In genomic region chr7:90622670-90623069, GRCh38 we compare ENCODE assay signal across 25 cellular contexts. TPM values are rescaled to one million over a fixed set of nuclear protein-coding genes. Genes with fewer than 3 reads are reported as not detected.
A peak's percentile ranks its signal among the peaks of the same experiment; 100 is the strongest.
DNase-seq lines count a peak whose midpoint lies in the region; ATAC-seq, FAIRE-seq and TF ChIP-seq lines count a peak whose summit lies in the region.
"Had no signal": no experiment of that assay in that cellular context is flagged by ENCODE, and none has a peak within 500 bp of the region (broad histone marks: within the 10 kb centered on the region; RNA-seq: fewer than 3 reads in every experiment).

No MANE protein-coding gene starts in this region.

- POLR2A ChIA-PET in HEK293T (lab: Yijun Ruan, JAX), result no interaction called here

- no peaks in the 10 kb centered on the region for H3K27me3 Mint-ChIP-seq in stimulated activated memory B cell treated with anti-CD40 and anti-IgM and Interleukin-4, amounts not matched to agents 10 μg/mL and 1 μg/mL and 100 μg/mL, for 72 hours
- H3K27me3 Mint-ChIP-seq: CD4-positive, CD25-positive, alpha-beta regulatory T cell had no signal

- no peaks in the 10 kb centered on the region for H3K36me3 Mint-ChIP-seq in stimulated activated memory B cell treated with anti-CD40 and anti-IgM and Interleukin-4, amounts not matched to agents 10 μg/mL and 1 μg/mL and 100 μg/mL, for 72 hours
- H3K36me3 Mint-ChIP-seq: CD4-positive, CD25-positive, alpha-beta regulatory T cell had no signal

- CTCF ChIA-PET in HEK293T (lab: Yijun Ruan, JAX), result no interaction called here

- H3K4me3 ChIP-seq in SJCRH30, result no peak overlapping the region
- H3K4me3 ChIP-seq in iPS-20b (ENCODE audit: low read length), result 0 out of 2 replicates have a peak overlapping the region, but pooled peaks have one; percentile 23
- H3K4me3 ChIP-seq in kidney (ENCODE audit: low read length in 2 of 2), result no peak overlapping the region
- H3K4me3 ChIP-seq: A549, GM12878, GM23248, HAP-1, K562, Peyer's patch had no signal

- intact Hi-C loops in kidney (cut with DNase I), result no loop called here

- peaks cover 29% of the 10 kb centered on the region for H3K4me1 Mint-ChIP-seq in stimulated activated memory B cell treated with anti-CD40 and anti-IgM and Interleukin-4, amounts not matched to agents 10 μg/mL and 1 μg/mL and 100 μg/mL, for 72 hours

- no peaks in the 10 kb centered on the region for H3K9me3 Mint-ChIP-seq in stimulated activated memory B cell treated with anti-CD40 and anti-IgM and Interleukin-4, amounts not matched to agents 10 μg/mL and 1 μg/mL and 100 μg/mL, for 72 hours
- H3K9me3 Mint-ChIP-seq: T-helper 1 cell treated with Interleukin-12 subunit alpha and Interleukin-12 subunit beta and Interleukin-4 antibody, amounts not matched to agents 30 μg/mL and 1 μg/mL, for 36 hours had no signal

- FAIRE-seq in kidney (lab: Jason Lieb, UNC), result no peak
- FAIRE-seq: A549, GM12878, HepG2, K562 had no signal

- no peak for ATAC-seq in stimulated activated memory B cell treated with anti-CD40 and anti-IgM and Interleukin-4, amounts not matched to agents 10 μg/mL and 1 μg/mL and 100 μg/mL, for 72 hours
- ATAC-seq: A549, GM12878, HepG2, K562 had no signal

- TF ChIP-seq CTCF in kidney (IDR thresholded peaks at IDR 0.05; ENCODE audit: borderline replicate concordance, extremely low read depth, insufficient read depth), result no peak

- 0 out of 2 replicates have a peak overlapping the region, but pooled peaks have one; percentile 7 for H3K27ac ChIP-seq in SJCRH30
- H3K27ac ChIP-seq in iPS-20b (ENCODE audit: low read length), result no peak overlapping the region
- H3K27ac ChIP-seq in kidney (ENCODE audit: low read depth in 2 of 2, low read length in 2 of 2), result no peak overlapping the region
- H3K27ac ChIP-seq: A549, Peyer's patch had no signal

- H3K4me1 ChIP-seq in SJCRH30 (peaks cover 62% of the 10 kb centered on the region), iPS-20b (ENCODE audit: insufficient read depth, low read length) (peaks cover 53% of the 10 kb centered on the region), kidney (ENCODE audit: control insufficient read depth in 1 of 2, insufficient read depth in 1 of 2, low read depth in 1 of 2, low read length in 2 of 2) (peaks cover 4 to 20% of the 10 kb centered on the region in 2 donors)
- H3K4me1 ChIP-seq: A549, Peyer's patch had no signal

- peak overlapping the region; percentile 10 for H3K27ac Mint-ChIP-seq in stimulated activated memory B cell treated with anti-CD40 and anti-IgM and Interleukin-4, amounts not matched to agents 10 μg/mL and 1 μg/mL and 100 μg/mL, for 72 hours
- H3K27ac Mint-ChIP-seq: CD4-positive, CD25-positive, alpha-beta regulatory T cell; T-helper 1 cell treated with Interleukin-12 subunit alpha and Interleukin-12 subunit beta and Interleukin-4 antibody, amounts not matched to agents 30 μg/mL and 1 μg/mL, for 36 hours had no signal

- H3K36me3 ChIP-seq in SJCRH30 (peaks cover 2% of the 10 kb centered on the region), iPS-20b (ENCODE audit: insufficient read depth, low read depth, low read length) (no peaks in the 10 kb centered on the region), kidney (ENCODE audit: control insufficient read depth in 1 of 2, insufficient read depth in 2 of 2, low read length in 2 of 2) (no peaks in the 10 kb centered on the region)
- H3K36me3 ChIP-seq: HAP-1, Peyer's patch had no signal

- no peaks in the 10 kb centered on the region for H3K27me3 ChIP-seq in SJCRH30
- peaks cover 12% of the 10 kb centered on the region for H3K27me3 ChIP-seq in iPS-20b (ENCODE audit: insufficient read depth, low read length)
- H3K27me3 ChIP-seq: Peyer's patch had no signal

- H3K9me3 ChIP-seq in SJCRH30 (replicated peaks) (no peaks in the 10 kb centered on the region), iPS-20b (ENCODE audit: insufficient read depth, low read depth, low read length) (no peaks in the 10 kb centered on the region), kidney (ENCODE audit: control insufficient read depth in 1 of 2, low read length in 2 of 2) (no peaks in the 10 kb centered on the region)
- H3K9me3 ChIP-seq: A549, HAP-1, Peyer's patch had no signal

- H3K9ac ChIP-seq in iPS-20b (ENCODE audit: low read depth, low read length), result no peak overlapping the region
- H3K9ac ChIP-seq in kidney (ENCODE audit: low read length in 2 of 2), result no peak overlapping the region
- H3K9ac ChIP-seq: GM23248 had no signal

- H3K4me3 Mint-ChIP-seq in stimulated activated memory B cell treated with anti-CD40 and anti-IgM and Interleukin-4, amounts not matched to agents 10 μg/mL and 1 μg/mL and 100 μg/mL, for 72 hours, result no peak overlapping the region
- H3K4me3 Mint-ChIP-seq: CD4-positive, CD25-positive, alpha-beta regulatory T cell; T-helper 1 cell treated with Interleukin-12 subunit alpha and Interleukin-12 subunit beta and Interleukin-4 antibody, amounts not matched to agents 30 μg/mL and 1 μg/mL, for 36 hours had no signal

- no peak for DNase-seq in HEK293T (ENCODE audit: extremely low spot score)
- no peak for DNase-seq in SJCRH30
- DNase-seq in kidney, result no peak
- DNase-seq in NCI-H128 (lab: John Stamatoyannopoulos, UW; ENCODE audit: unreplicated experiment), result no peak
- no peak for DNase-seq in activated gamma-delta T cell treated with Interleukin-2 at 50 U/mL for 16 hours
- DNase-seq: CD4-positive, CD25-positive, alpha-beta regulatory T cell; DMS 273 treated with DMSO at 0.1 percent for 48 hours; DMS79 treated with DMSO at 0.1 percent for 48 hours; GM23248; NCI-H1092 treated with DMSO at 0.1 percent for 48 hours; NCI-H146; NCI-H2029; NCI-H345; NCI-H524; NCI-H774; NK-92 treated with Interleukin-12 subunit alpha and Interleukin-12 subunit beta, amount 100 ng/mL, for 24 hours; Peyer's patch had no signal

TF ChIP-seq in HEK293T, 16 proteins besides CTCF, POLR2A, EP300 and RAD21:
- TF ChIP-seq FOXK2 (IDR thresholded peaks at IDR 0.05) (no peak), ZNF384 (IDR thresholded peaks at IDR 0.05) (peak; percentile 54)

RNA-seq across cellular contexts. Expression of gene CDK14, which starts 26.5 kb away (rescaled TPM):
- 67.6 and 78.2 TPM in 2 replicates for total RNA-seq in SJCRH30 (2014; rRNA removed; shearing (Covaris generic))
- total RNA-seq in kidney, result 33.9 TPM
- polyA plus RNA-seq in kidney (ENCODE audit: insufficient read depth, low read depth, low replicate concordance), result 11.9 TPM
